1 cellular context compared by ENCODE assay signal in genomic region chr3:75906555-75907112, GRCh38.
TF ChIP-seq lines count a peak whose summit lies in the region.

No MANE protein-coding gene starts in this region.

TF ChIP-seq in GM23338, 12 proteins besides CTCF, POLR2A, EP300 and RAD21 (continued from another document):
- TF ChIP-seq, protein P1, sequence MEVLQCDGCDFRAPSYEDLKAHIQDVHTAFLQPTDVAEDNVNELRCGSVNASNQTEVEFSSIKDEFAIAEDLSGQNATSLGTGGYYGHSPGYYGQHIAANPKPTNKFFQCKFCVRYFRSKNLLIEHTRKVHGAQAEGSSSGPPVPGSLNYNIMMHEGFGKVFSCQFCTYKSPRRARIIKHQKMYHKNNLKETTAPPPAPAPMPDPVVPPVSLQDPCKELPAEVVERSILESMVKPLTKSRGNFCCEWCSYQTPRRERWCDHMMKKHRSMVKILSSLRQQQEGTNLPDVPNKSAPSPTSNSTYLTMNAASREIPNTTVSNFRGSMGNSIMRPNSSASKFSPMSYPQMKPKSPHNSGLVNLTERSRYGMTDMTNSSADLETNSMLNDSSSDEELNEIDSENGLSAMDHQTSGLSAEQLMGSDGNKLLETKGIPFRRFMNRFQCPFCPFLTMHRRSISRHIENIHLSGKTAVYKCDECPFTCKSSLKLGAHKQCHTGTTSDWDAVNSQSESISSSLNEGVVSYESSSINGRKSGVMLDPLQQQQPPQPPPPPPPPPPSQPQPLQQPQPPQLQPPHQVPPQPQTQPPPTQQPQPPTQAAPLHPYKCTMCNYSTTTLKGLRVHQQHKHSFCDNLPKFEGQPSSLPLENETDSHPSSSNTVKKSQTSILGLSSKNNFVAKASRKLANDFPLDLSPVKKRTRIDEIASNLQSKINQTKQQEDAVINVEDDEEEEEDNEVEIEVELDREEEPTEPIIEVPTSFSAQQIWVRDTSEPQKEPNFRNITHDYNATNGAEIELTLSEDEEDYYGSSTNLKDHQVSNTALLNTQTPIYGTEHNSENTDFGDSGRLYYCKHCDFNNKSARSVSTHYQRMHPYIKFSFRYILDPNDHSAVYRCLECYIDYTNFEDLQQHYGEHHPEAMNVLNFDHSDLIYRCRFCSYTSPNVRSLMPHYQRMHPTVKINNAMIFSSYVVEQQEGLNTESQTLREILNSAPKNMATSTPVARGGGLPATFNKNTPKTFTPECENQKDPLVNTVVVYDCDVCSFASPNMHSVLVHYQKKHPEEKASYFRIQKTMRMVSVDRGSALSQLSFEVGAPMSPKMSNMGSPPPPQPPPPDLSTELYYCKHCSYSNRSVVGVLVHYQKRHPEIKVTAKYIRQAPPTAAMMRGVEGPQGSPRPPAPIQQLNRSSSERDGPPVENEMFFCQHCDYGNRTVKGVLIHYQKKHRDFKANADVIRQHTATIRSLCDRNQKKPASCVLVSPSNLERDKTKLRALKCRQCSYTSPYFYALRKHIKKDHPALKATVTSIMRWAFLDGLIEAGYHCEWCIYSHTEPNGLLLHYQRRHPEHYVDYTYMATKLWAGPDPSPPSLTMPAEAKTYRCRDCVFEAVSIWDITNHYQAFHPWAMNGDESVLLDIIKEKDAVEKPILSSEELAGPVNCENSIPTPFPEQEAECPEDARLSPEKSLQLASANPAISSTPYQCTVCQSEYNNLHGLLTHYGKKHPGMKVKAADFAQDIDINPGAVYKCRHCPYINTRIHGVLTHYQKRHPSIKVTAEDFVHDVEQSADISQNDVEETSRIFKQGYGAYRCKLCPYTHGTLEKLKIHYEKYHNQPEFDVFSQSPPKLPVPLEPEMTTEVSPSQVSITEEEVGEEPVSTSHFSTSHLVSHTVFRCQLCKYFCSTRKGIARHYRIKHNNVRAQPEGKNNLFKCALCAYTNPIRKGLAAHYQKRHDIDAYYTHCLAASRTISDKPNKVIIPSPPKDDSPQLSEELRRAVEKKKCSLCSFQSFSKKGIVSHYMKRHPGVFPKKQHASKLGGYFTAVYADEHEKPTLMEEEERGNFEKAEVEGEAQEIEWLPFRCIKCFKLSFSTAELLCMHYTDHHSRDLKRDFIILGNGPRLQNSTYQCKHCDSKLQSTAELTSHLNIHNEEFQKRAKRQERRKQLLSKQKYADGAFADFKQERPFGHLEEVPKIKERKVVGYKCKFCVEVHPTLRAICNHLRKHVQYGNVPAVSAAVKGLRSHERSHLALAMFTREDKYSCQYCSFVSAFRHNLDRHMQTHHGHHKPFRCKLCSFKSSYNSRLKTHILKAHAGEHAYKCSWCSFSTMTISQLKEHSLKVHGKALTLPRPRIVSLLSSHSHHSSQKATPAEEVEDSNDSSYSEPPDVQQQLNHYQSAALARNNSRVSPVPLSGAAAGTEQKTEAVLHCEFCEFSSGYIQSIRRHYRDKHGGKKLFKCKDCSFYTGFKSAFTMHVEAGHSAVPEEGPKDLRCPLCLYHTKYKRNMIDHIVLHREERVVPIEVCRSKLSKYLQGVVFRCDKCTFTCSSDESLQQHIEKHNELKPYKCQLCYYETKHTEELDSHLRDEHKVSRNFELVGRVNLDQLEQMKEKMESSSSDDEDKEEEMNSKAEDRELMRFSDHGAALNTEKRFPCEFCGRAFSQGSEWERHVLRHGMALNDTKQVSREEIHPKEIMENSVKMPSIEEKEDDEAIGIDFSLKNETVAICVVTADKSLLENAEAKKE (CRISPR knock-in tag; IDR thresholded peaks at IDR 0.05), result no peak
- TF ChIP-seq POLR2AphosphoS5 (IDR thresholded peaks at IDR 0.05; ENCODE audit: low read depth) (no peak), REST (IDR thresholded peaks at IDR 0.05; ENCODE audit: unreplicated experiment) (no peak), EZH2phosphoT487 (IDR thresholded peaks at IDR 0.05; ENCODE audit: unreplicated experiment) (no peak), EZH2 (IDR thresholded peaks at IDR 0.05; ENCODE audit: low read depth, unreplicated experiment) (no peak), JUNB (IDR thresholded peaks at IDR 0.05; ENCODE audit: unreplicated experiment) (no peak), NANOG (IDR thresholded peaks at IDR 0.05; ENCODE audit: borderline replicate concordance) (no peak), CREB1 (CRISPR knock-in tag; IDR thresholded peaks at IDR 0.05; ENCODE audit: low read depth) (no peak), ETS1 (IDR thresholded peaks at IDR 0.05) (no peak), STAT1 (IDR thresholded peaks at IDR 0.05; ENCODE audit: unreplicated experiment) (no peak), ZNF114 (CRISPR knock-in tag; IDR thresholded peaks at IDR 0.05) (no peak)
TF ChIP-seq in GM23338: peak in this region for 0.
